ENCODE assay signal across 1 cellular context in genomic region chr2:43131890-43132522, GRCh38.
A peak's percentile ranks its signal among the peaks of the same experiment; 100 is the strongest.
TF ChIP-seq lines count a peak whose summit lies in the region.

No MANE protein-coding gene starts in this region.

TF ChIP-seq in GM12878, 131 proteins besides CTCF, POLR2A, EP300 and RAD21:
- TF ChIP-seq WRNIP1 (IDR thresholded peaks at IDR 0.05; ENCODE audit: borderline replicate concordance, low read depth, low read length) = no peak
- peak; percentile 31; the same call in 1 of the 2 replicates for TF ChIP-seq RAD51 (IDR thresholded peaks at IDR 0.05)
- no peak for TF ChIP-seq NFIC (IDR thresholded peaks at IDR 0.05; ENCODE audit: low read depth, low read length)
- TF ChIP-seq IRF3 (IDR thresholded peaks at IDR 0.05) = no peak
- TF ChIP-seq SP1 (IDR thresholded peaks at IDR 0.05; ENCODE audit: low read depth, low read length) = no peak
- no peak for TF ChIP-seq HSF1 (IDR thresholded peaks at IDR 0.05; ENCODE audit: low read depth, low read length)
- no peak for TF ChIP-seq SUZ12 (IDR thresholded peaks at IDR 0.05; ENCODE audit: unreplicated experiment)
- TF ChIP-seq RUNX3 (IDR thresholded peaks at IDR 0.05; ENCODE audit: low read length) = no peak
- no peak for TF ChIP-seq ZNF622 (IDR thresholded peaks at IDR 0.05)
- TF ChIP-seq IKZF2 (IDR thresholded peaks at IDR 0.05) = 0 out of 4 replicates have a peak, but pooled peaks of 1 of the 2 experiments have one; percentile 7
